Comparison of ENCODE assay signal across 27 cellular contexts in genomic region chr3:130377960-130378676, GRCh38. TPM values are rescaled to one million over a fixed set of nuclear protein-coding genes. Genes with fewer than 3 reads are reported as not detected.
"Had no signal": no experiment of that assay in that cellular context is flagged by ENCODE, and none has a peak within 500 bp of the region (broad histone marks: within the 10 kb centered on the region; RNA-seq: fewer than 3 reads in every experiment).

No MANE protein-coding gene starts in this region.

- H3K27ac ChIP-seq: adrenal gland, ascending aorta, colonic mucosa, dorsolateral prefrontal cortex, gastroesophageal sphincter, neutrophil, ovary, prostate gland, spleen, thoracic aorta, upper lobe of left lung had no signal

- H3K4me3 ChIP-seq: adrenal gland, ascending aorta, colonic mucosa, dorsolateral prefrontal cortex, gastroesophageal sphincter, ovary, prostate gland, spleen, thoracic aorta, upper lobe of left lung had no signal

- DNase-seq: activated CD4-positive, alpha-beta T cell treated with anti-CD3 and anti-CD28 coated beads for 1 hour; activated CD4-positive, alpha-beta T cell treated with anti-CD3 and anti-CD28 coated beads, Interleukin-2, amount 50 U/mL, for 4 hours; activated CD8-positive, alpha-beta memory T cell treated with anti-CD3 and anti-CD28 coated beads for 24 hours; activated CD8-positive, alpha-beta memory T cell treated with anti-CD3 and anti-CD28 coated beads, Interleukin-2, amount 50 U/mL, for 4 hours; activated T-cell treated with anti-CD3 and anti-CD28 coated beads, Interleukin-2, amount 50 U/mL, for 24 hours; adrenal gland; colonic mucosa; dorsolateral prefrontal cortex; effector memory CD8-positive, alpha-beta T cell; head of caudate nucleus; hypothalamus; islet precursor cell; left cardiac atrium; ovary; spleen; stimulated activated CD4-positive, alpha-beta T cell treated with anti-CD3 and anti-CD28 coated beads, Interleukin-4, amount 100 ng/mL, for 1 hour; stimulated activated naive CD4-positive, alpha-beta T cell; upper lobe of left lung had no signal

- H3K27me3 ChIP-seq: adrenal gland, ascending aorta, colonic mucosa, dorsolateral prefrontal cortex, neutrophil, ovary, spleen, upper lobe of left lung had no signal

- H3K4me1 ChIP-seq: adrenal gland, ascending aorta, colonic mucosa, gastroesophageal sphincter, prostate gland, spleen, upper lobe of left lung had no signal

- H3K9me3 ChIP-seq: adrenal gland, ascending aorta, colonic mucosa, gastroesophageal sphincter, neutrophil, ovary, prostate gland, spleen, thoracic aorta, upper lobe of left lung had no signal

- H3K36me3 ChIP-seq: adrenal gland, ascending aorta, colonic mucosa, gastroesophageal sphincter, neutrophil, ovary, prostate gland, spleen, thoracic aorta, upper lobe of left lung had no signal

RNA-seq across cellular contexts. Expression of gene COL6A5, which starts 32.6 kb away (rescaled TPM):
- total RNA-seq: activated T-helper 17 cell treated with anti-CD3 and anti-CD28 coated beads, Interleukin-2, amount 50 U/mL, for 72 hours; ascending aorta; endothelial cell of umbilical vein; left cardiac atrium; mononuclear cell; myocyte; thoracic aorta had no signal
- polyA plus RNA-seq: adrenal gland, endothelial cell of umbilical vein, spleen had no signal
